In the genomic region with DNA sequence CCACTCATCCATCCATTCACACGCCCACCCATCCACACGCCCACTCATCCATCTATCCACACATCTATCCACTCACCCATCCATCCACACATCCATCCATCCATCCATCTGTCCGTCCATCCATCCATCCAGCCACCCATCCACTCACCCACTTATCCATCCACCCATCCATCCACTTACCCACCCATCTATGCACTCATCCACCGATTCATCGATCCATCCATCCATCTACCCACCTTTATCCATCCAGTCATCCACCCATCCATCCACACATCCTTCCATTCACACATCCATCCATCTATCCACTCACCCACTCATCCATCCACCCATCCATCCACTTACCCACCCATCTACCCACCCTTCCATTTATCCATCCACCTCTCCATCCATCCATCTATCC, we compare ENCODE assay signal across 25 cellular contexts.
"Had no signal": no experiment of that assay in that cellular context is flagged by ENCODE, and none has a peak within 500 bp of the region (broad histone marks: within the 10 kb centered on the region; RNA-seq: fewer than 3 reads in every experiment).

No MANE protein-coding gene starts in this region.

- H3K4me1 ChIP-seq: breast epithelium, heart right ventricle, tibial nerve, uterus had no signal

- H3K27ac ChIP-seq: breast epithelium, coronary artery, heart right ventricle, tibial nerve, uterus, WERI-Rb-1 had no signal

- H3K4me3 Mint-ChIP-seq: activated CD8-positive, alpha-beta T cell treated with anti-CD3 and anti-CD28 coated beads, Interleukin-2, amount 10 ng/mL, durations not matched to agents 7 days and 5 days; activated naive CD8-positive, alpha-beta T cell treated with anti-CD3 and anti-CD28 coated beads, Interleukin-2, amount 10 ng/mL, durations not matched to agents 7 days and 5 days; activated T-cell treated with anti-CD3 and anti-CD28 coated beads, Interleukin-2, amount 50 U/mL, for 24 hours; activated T-helper 17 cell treated with anti-CD3 and anti-CD28 coated beads, Interleukin-2, amount 50 U/mL, for 72 hours; naive thymus-derived CD8-positive, alpha-beta T cell; stimulated activated naive CD8-positive, alpha-beta T cell treated with anti-CD3 and anti-CD28 coated beads, Interleukin-15, Interleukin-2, amounts not matched to agents 100 ng/mL and 50 ng/mL, for 24 hours; T-helper 2 cell treated with Interferon-gamma antibody and Interleukin-4, amounts not matched to agents 5 μg/mL and 100 μg/mL, for 36 hours had no signal

- ATAC-seq: activated CD8-positive, alpha-beta T cell treated with anti-CD3 and anti-CD28 coated beads, Interleukin-2, amount 10 ng/mL, durations not matched to agents 7 days and 5 days; activated T-helper 17 cell treated with anti-CD3 and anti-CD28 coated beads, Interleukin-2, amount 50 U/mL, for 72 hours; heart right ventricle; left colon; naive thymus-derived CD8-positive, alpha-beta T cell had no signal

- H3K36me3 ChIP-seq: uterus had no signal

- FAIRE-seq: TTC549 had no signal

- H3K27ac Mint-ChIP-seq: activated CD8-positive, alpha-beta T cell treated with anti-CD3 and anti-CD28 coated beads, Interleukin-2, amount 10 ng/mL, durations not matched to agents 7 days and 5 days; activated naive CD8-positive, alpha-beta T cell treated with anti-CD3 and anti-CD28 coated beads, Interleukin-2, amount 10 ng/mL, durations not matched to agents 7 days and 5 days; activated T-cell treated with anti-CD3 and anti-CD28 coated beads, Interleukin-2, amount 50 U/mL, for 24 hours; activated T-helper 17 cell treated with anti-CD3 and anti-CD28 coated beads, Interleukin-2, amount 50 U/mL, for 72 hours; progenitor cell of endocrine pancreas; T-helper 2 cell treated with Interferon-gamma antibody and Interleukin-4, amounts not matched to agents 5 μg/mL and 100 μg/mL, for 36 hours had no signal

- H3K4me3 ChIP-seq: breast epithelium, coronary artery, heart right ventricle, lung, tibial nerve, uterus had no signal

- H3K27me3 ChIP-seq: breast epithelium, heart right ventricle, tibial nerve, uterus had no signal

- DNase-seq: activated CD4-positive, alpha-beta T cell treated with anti-CD3 and anti-CD28 coated beads for 1 hour; activated CD4-positive, alpha-beta T cell treated with anti-CD3 and anti-CD28 coated beads, Interleukin-2, amount 50 U/mL, for 1 hour; activated CD8-positive, alpha-beta T cell treated with anti-CD3 and anti-CD28 coated beads, Interleukin-2, amount 10 ng/mL, durations not matched to agents 7 days and 5 days; activated naive CD4-positive, alpha-beta T cell treated with Interleukin-2 at 50 U/mL for 16 hours; activated naive CD8-positive, alpha-beta T cell treated with anti-CD3 and anti-CD28 coated beads, Interleukin-2, amount 10 ng/mL, durations not matched to agents 7 days and 5 days; amniotic stem cell; heart right ventricle; islet precursor cell; naive thymus-derived CD8-positive, alpha-beta T cell; retina; stimulated activated CD4-positive, alpha-beta T cell treated with anti-CD3 and anti-CD28 coated beads, Interleukin-4, amount 100 ng/mL, for 24 hours; substantia nigra; uterus had no signal

- H3K27me3 Mint-ChIP-seq: activated naive CD8-positive, alpha-beta T cell treated with anti-CD3 and anti-CD28 coated beads, Interleukin-2, amount 10 ng/mL, durations not matched to agents 7 days and 5 days; activated T-cell treated with anti-CD3 and anti-CD28 coated beads, Interleukin-2, amount 50 U/mL, for 24 hours; activated T-helper 17 cell treated with anti-CD3 and anti-CD28 coated beads, Interleukin-2, amount 50 U/mL, for 72 hours; naive thymus-derived CD8-positive, alpha-beta T cell; progenitor cell of endocrine pancreas; stimulated activated naive CD8-positive, alpha-beta T cell treated with anti-CD3 and anti-CD28 coated beads, Interleukin-15, Interleukin-2, amounts not matched to agents 100 ng/mL and 50 ng/mL, for 24 hours had no signal
